24 cellular contexts compared by ENCODE assay signal in genomic region chr12:50119387-50119786, GRCh38. TPM values are rescaled to one million over a fixed set of nuclear protein-coding genes. Genes with fewer than 3 reads are reported as not detected.
DNase-seq lines count a peak whose midpoint lies in the region; ATAC-seq and FAIRE-seq lines count a peak whose summit lies in the region.
"Had no signal": no experiment of that assay in that cellular context is flagged by ENCODE, and none has a peak within 500 bp of the region (broad histone marks: within the 10 kb centered on the region; RNA-seq: fewer than 3 reads in every experiment).

No MANE protein-coding gene starts in this region.

- H3K27ac ChIP-seq in small intestine (ENCODE audit: low read depth in 1 of 2, low read length in 1 of 2) = no peak overlapping the region
- H3K27ac ChIP-seq: HL-60, SJCRH30 had no signal

- H3K9me3 ChIP-seq in small intestine (ENCODE audit: control insufficient read depth, low read depth) = no peaks in the 10 kb centered on the region
- H3K9me3 ChIP-seq: SJCRH30 had no signal

- H3K4me1 ChIP-seq in small intestine (ENCODE audit: control insufficient read depth in 2 of 2, insufficient read depth in 1 of 2, low read depth in 1 of 2, low read length in 1 of 2) = peaks cover 3% of the 10 kb centered on the region in 2 donors
- H3K4me1 ChIP-seq: SJCRH30 had no signal

- intact Hi-C loops in cardiac septum (cut with DNase I) (loop anchor here (10.0 kb wide), 1 partner anchor 45 kb away; the partner anchor contains the start of gene CERS5), left ventricle myocardium superior (cut with micrococcal nuclease) (loop anchor here (10.0 kb wide), 1 partner anchor 45 kb away; the partner anchor contains the start of gene CERS5), left colon (cut with DNase I, micrococcal nuclease) (no loop called here)

- ATAC-seq in left ventricle myocardium superior (no peak), left colon (peak; percentile 38)

- no peak overlapping the region for H3K4me3 ChIP-seq in small intestine (ENCODE audit: low read depth in 1 of 2, low read length in 2 of 2)
- H3K4me3 ChIP-seq: SJCRH30 had no signal

- H3K36me3 ChIP-seq in small intestine (ENCODE audit: control insufficient read depth in 2 of 2, insufficient read depth in 2 of 2, low read length in 2 of 2) = peaks cover 3 to 7% of the 10 kb centered on the region in 2 donors

- DNase-seq in cardiac septum (ENCODE audit: low spot score) (peak; percentile 31), left ventricle myocardium superior (no peak), left colon (no peak), small intestine (peak; percentile 40), HUDEP-2 (lab: John Stamatoyannopoulos, UW; ENCODE audit: unreplicated experiment in 76 of 76) (no peak), NCI-H1694 (lab: John Stamatoyannopoulos, UW) (no peak)
- DNase-seq: AML-193; C1 segment of cervical spinal cord; Calu3; CD8-positive, alpha-beta memory T cell; DMS153; H7; IMR-90; NCI-H1105; NCI-H2081 treated with DMSO at 0.1 percent for 48 hours; NCI-H2171 treated with DMSO at 0.1 percent for 48 hours; NCI-H524 treated with DMSO at 0.1 percent for 48 hours; NCI-H82; OCI-M1; SJCRH30 had no signal

- WGBS in small intestine, 3 donors = 86 to 97% (median 89%) methylated on average over 2 of the region's 2 CpGs

- no peak for FAIRE-seq in small intestine (lab: Jason Lieb, UNC)
- FAIRE-seq: GM12891, RCC 7860 had no signal

- no peaks in the 10 kb centered on the region for H3K27me3 ChIP-seq in small intestine (ENCODE audit: control insufficient read depth in 2 of 2, insufficient read depth in 2 of 2, low read length in 2 of 2)
- H3K27me3 ChIP-seq: SJCRH30 had no signal

RNA-seq across cellular contexts. Expression of gene COX14, which starts 7.4 kb away (rescaled TPM):
- total RNA-seq in cardiac septum = 152 TPM
- 237 TPM for total RNA-seq in left ventricle myocardium superior
- 10 to 100 TPM; 90.1 to 91.3 TPM for total RNA-seq in left colon
- 100 to 1,000 TPM; 133 to 236 (median 182) TPM for polyA plus RNA-seq in small intestine

RNA-seq across cellular contexts. Expression of gene GPD1, which starts 15.6 kb away (rescaled TPM):
- 5.1 TPM for total RNA-seq in cardiac septum
- 33.9 TPM for total RNA-seq in left ventricle myocardium superior
- total RNA-seq in left colon = 1 to 10 TPM; 1.8 to 4.3 TPM
- 100 to 1,000 TPM in 2 of 3 donors, 10 to 100 TPM in 1; 97.1 to 198 (median 117) TPM for polyA plus RNA-seq in small intestine
- total RNA-seq: G401, H7 had no signal
- polyA plus RNA-seq: CD8-positive, alpha-beta memory T cell had no signal

RNA-seq across cellular contexts. Expression of gene SMARCD1, which starts 34.2 kb away (rescaled TPM):
- total RNA-seq in cardiac septum (20.5 TPM), left ventricle myocardium superior (17.2 TPM), left colon (10 to 100 TPM; 35.5 to 41.8 TPM)
- polyA plus RNA-seq in small intestine = 10 to 100 TPM; 18.1 to 20.9 (median 20.6) TPM

RNA-seq across cellular contexts. Expression of gene CERS5, which starts 47.8 kb away (rescaled TPM):
- total RNA-seq in cardiac septum (18.9 TPM), left ventricle myocardium superior (9.4 TPM), left colon (10 to 100 TPM; 19.7 to 24.8 TPM)
- 10 to 100 TPM; 10.1 to 22.3 (median 15.4) TPM for polyA plus RNA-seq in small intestine

Comparison
In these comparisons a context has a peak if more than half of its experiments do, and no peak if none do; other contexts are left out.
1. DNase-seq: peak in cardiac septum (single experiment) and small intestine (single experiment); none in left ventricle myocardium superior (single experiment), left colon (0 of 2), HUDEP-2 (0 of 76) and NCI-H1694 (single experiment).
2. intact Hi-C loops: an anchor here in cardiac septum (10.0 kb wide) and left ventricle myocardium superior (10.0 kb wide); none called in left colon.